ENCODE assay signal across 8 cellular contexts in genomic region chr19:14479985-14480694, GRCh38. TPM values are rescaled to one million over a fixed set of nuclear protein-coding genes. Genes with fewer than 3 reads are reported as not detected.
A peak's percentile ranks its signal among the peaks of the same experiment; 100 is the strongest.
DNase-seq lines count a peak whose midpoint lies in the region; ATAC-seq lines count a peak whose summit lies in the region.

No MANE protein-coding gene starts in this region.

- H3K27me3 Mint-ChIP-seq in activated naive CD8-positive, alpha-beta T cell treated with anti-CD3 and anti-CD28 coated beads, Interleukin-2, amount 50 U/mL, for 24 hours: peaks cover 2% of the 10 kb centered on the region

- H3K27ac Mint-ChIP-seq in activated naive CD8-positive, alpha-beta T cell treated with anti-CD3 and anti-CD28 coated beads, Interleukin-2, amount 50 U/mL, for 24 hours: no peak overlapping the region

- peak; percentile 77 for DNase-seq in NCI-H82 (lab: John Stamatoyannopoulos, UW)
- no peak for DNase-seq in NCI-H82 treated with DMSO at 0.1 percent for 48 hours (lab: John Stamatoyannopoulos, UW; ENCODE audit: unreplicated experiment)
- DNase-seq in T follicular helper cell (ENCODE audit: low read depth): peak; percentile 49
- peak; percentile 79 for DNase-seq in activated naive CD8-positive, alpha-beta T cell treated with anti-CD3 and anti-CD28 coated beads, Interleukin-2, amount 50 U/mL, for 24 hours
- peak; percentile 96 for DNase-seq in iPS-NIHi11 (ENCODE audit: low spot score)
- DNase-seq in stimulated activated CD4-positive, alpha-beta T cell treated with anti-CD3 and anti-CD28 coated beads, Interleukin-4, amount 100 ng/mL, for 4 hours: peak; percentile 52 to 69
- no peak for DNase-seq in cerebellum (ENCODE audit: low spot score)

- H3K4me1 Mint-ChIP-seq in activated naive CD8-positive, alpha-beta T cell treated with anti-CD3 and anti-CD28 coated beads, Interleukin-2, amount 50 U/mL, for 24 hours: peaks cover 19% of the 10 kb centered on the region

- H3K9me3 Mint-ChIP-seq in activated naive CD8-positive, alpha-beta T cell treated with anti-CD3 and anti-CD28 coated beads, Interleukin-2, amount 50 U/mL, for 24 hours: no peaks in the 10 kb centered on the region

- no peaks in the 10 kb centered on the region for H3K36me3 Mint-ChIP-seq in activated naive CD8-positive, alpha-beta T cell treated with anti-CD3 and anti-CD28 coated beads, Interleukin-2, amount 50 U/mL, for 24 hours (ENCODE audit: low read depth)

- peak; percentile 45 for ATAC-seq in activated naive CD8-positive, alpha-beta T cell treated with anti-CD3 and anti-CD28 coated beads, Interleukin-2, amount 50 U/mL, for 24 hours
- no peak for ATAC-seq in GM21367 (IDR thresholded peaks at IDR 0.05; ENCODE audit: unreplicated experiment)

- no peak overlapping the region for H3K4me3 Mint-ChIP-seq in activated naive CD8-positive, alpha-beta T cell treated with anti-CD3 and anti-CD28 coated beads, Interleukin-2, amount 50 U/mL, for 24 hours

RNA-seq across cellular contexts. Expression of gene PTGER1, which starts 5.0 kb away (rescaled TPM):
- 0.27 TPM for total RNA-seq in cerebellum

RNA-seq across cellular contexts. Expression of gene GIPC1, which starts 15.8 kb away (rescaled TPM):
- 25.8 TPM for total RNA-seq in cerebellum

RNA-seq across cellular contexts. Expression of gene DNAJB1, which starts 38.1 kb away (rescaled TPM):
- 26.3 TPM for total RNA-seq in cerebellum

RNA-seq across cellular contexts. Expression of gene PKN1, which starts 47.0 kb away (rescaled TPM):
- total RNA-seq in cerebellum: 38.7 TPM

RNA-seq across cellular contexts. Expression of gene TECR, which starts 49.3 kb away (rescaled TPM):
- total RNA-seq in cerebellum: 15.7 TPM

Comparison
In these comparisons a context has a peak if more than half of its experiments do, and no peak if none do; other contexts are left out.
1. DNase-seq: peak in NCI-H82 (single experiment), T follicular helper cell (single experiment), activated naive CD8-positive, alpha-beta T cell treated with anti-CD3 and anti-CD28 coated beads, Interleukin-2, amount 50 U/mL, for 24 hours (single experiment), iPS-NIHi11 (single experiment) and stimulated activated CD4-positive, alpha-beta T cell treated with anti-CD3 and anti-CD28 coated beads, Interleukin-4, amount 100 ng/mL, for 4 hours (2 of 2); none in NCI-H82 treated with DMSO at 0.1 percent for 48 hours (single experiment) and cerebellum (single experiment).